1 cellular context compared by ENCODE assay signal in genomic region chr17:27244481-27245223, GRCh38.
TF ChIP-seq lines count a peak whose summit lies in the region.

No MANE protein-coding gene starts in this region.

TF ChIP-seq in HepG2, 621 proteins besides CTCF, POLR2A, EP300 and RAD21 (continued from another document):
- TF ChIP-seq JUN (CRISPR knock-in tag; IDR thresholded peaks at IDR 0.05) (no peak), ZNF503 (CRISPR knock-in tag; IDR thresholded peaks at IDR 0.05) (no peak), TRIM22 (IDR thresholded peaks at IDR 0.05) (no peak), CERS6 (CRISPR knock-in tag; IDR thresholded peaks at IDR 0.05) (no peak), DZIP1 (CRISPR knock-in tag; IDR thresholded peaks at IDR 0.05) (no peak), GZF1 (CRISPR knock-in tag; IDR thresholded peaks at IDR 0.05) (no peak), ATF4 (CRISPR knock-in tag; IDR thresholded peaks at IDR 0.05) (peak in 1 of 2 experiments; percentile 51; a peak in 1 of 4 replicates), RXRA (CRISPR knock-in tag; IDR thresholded peaks at IDR 0.05) (no peak), CEBPB (IDR thresholded peaks at IDR 0.05; ENCODE audit: borderline replicate concordance, low read depth, low read length) (peak; percentile 98), ZNF333 (CRISPR knock-in tag; IDR thresholded peaks at IDR 0.05; ENCODE audit: borderline replicate concordance) (no peak), CEBPG (CRISPR knock-in tag; IDR thresholded peaks at IDR 0.05) (peak; percentile 92), FOXP4 (CRISPR knock-in tag; IDR thresholded peaks at IDR 0.05) (0 out of 2 replicates have a peak, but pooled peaks have one; percentile 6), ZNF776 (CRISPR knock-in tag; IDR thresholded peaks at IDR 0.05) (no peak), SMYD3 (CRISPR knock-in tag; IDR thresholded peaks at IDR 0.05) (no peak), ZFP91 (CRISPR knock-in tag; IDR thresholded peaks at IDR 0.05; ENCODE audit: borderline replicate concordance) (no peak), ZNF12 (CRISPR knock-in tag; IDR thresholded peaks at IDR 0.05) (0 out of 2 replicates have a peak, but pooled peaks have one; percentile 34), NR3C1 (CRISPR knock-in tag; IDR thresholded peaks at IDR 0.05) (no peak), ZNF143 (CRISPR knock-in tag; IDR thresholded peaks at IDR 0.05) (no peak)
